ENCODE assay signal across 8 cellular contexts in genomic region chr1:40848530-40849189, GRCh38. TPM values are rescaled to one million over a fixed set of nuclear protein-coding genes. Genes with fewer than 3 reads are reported as not detected.
DNase-seq lines count a peak whose midpoint lies in the region; ATAC-seq and TF ChIP-seq lines count a peak whose summit lies in the region.

No MANE protein-coding gene starts in this region.

- H3K27me3 ChIP-seq in H9 (ENCODE audit: insufficient read depth, low read length) (no peaks in the 10 kb centered on the region), thoracic aorta (replicated peaks; ENCODE audit: insufficient read depth) (no peaks in the 10 kb centered on the region)

- H2BK12ac ChIP-seq in H9 (ENCODE audit: insufficient read length, low read depth, low read length), result no peak overlapping the region

- in situ Hi-C loops in astrocyte of the spinal cord (cut with HindIII; ENCODE audit: low sequenced_read_pairs), result no loop called here

- WGBS in H9 (ENCODE audit: extremely low coverage, insufficient read length, low lambda C conversion rate), result no CpG with 5 or more reads among the region's 6 CpGs

- H3K4me3 Mint-ChIP-seq in H9, result no peak overlapping the region

- no peak overlapping the region for H2BK5ac ChIP-seq in H9 (ENCODE audit: insufficient read length, low read length)

- no peak overlapping the region for H4K8ac ChIP-seq in H9 (replicated peaks; ENCODE audit: insufficient read length, low read depth, low read length)

- no peak overlapping the region for H3K18ac ChIP-seq in H9 (ENCODE audit: insufficient read length, low read depth, low read length)

- H3T11ph ChIP-seq in H9 (ENCODE audit: low read length), result no peak overlapping the region

- H2AFZ ChIP-seq in H9 (ENCODE audit: low read length), result no peak overlapping the region

- H3K4me3 ChIP-seq in astrocyte of the spinal cord (ENCODE audit: low read depth, low read length) (no peak overlapping the region), thoracic aorta (no peak overlapping the region)

- H3K9me3 ChIP-seq in H9 (ENCODE audit: control insufficient read depth, low read depth, low read length), result no peaks in the 10 kb centered on the region
- no peaks in the 10 kb centered on the region for H3K9me3 ChIP-seq in thoracic aorta

- H3K56ac ChIP-seq in H9 (ENCODE audit: insufficient read length, low read depth, low read length), result no peak overlapping the region

- peaks cover 8% of the 10 kb centered on the region for H3K27me3 Mint-ChIP-seq in H9 (ENCODE audit: low read depth)

- H3K9me3 Mint-ChIP-seq in H9, result no peaks in the 10 kb centered on the region

- no peaks in the 10 kb centered on the region for H3K79me2 ChIP-seq in H9 (ENCODE audit: insufficient read depth, low read length)

- no peaks in the 10 kb centered on the region for H4K20me1 ChIP-seq in H9 (ENCODE audit: control insufficient read depth, insufficient read depth, insufficient read length)

- peak; percentile 22 for ATAC-seq in thoracic aorta (ENCODE audit: insufficient number of reproducible peaks, low FRiP score, low read depth)
- no peak for ATAC-seq in GM18519 (IDR thresholded peaks at IDR 0.05; ENCODE audit: low FRiP score, unreplicated experiment)
- ATAC-seq in GM21390 (IDR thresholded peaks at IDR 0.05; ENCODE audit: unreplicated experiment), result no peak

- no peak overlapping the region for H3K23ac ChIP-seq in H9 (ENCODE audit: insufficient read length, low read depth, low read length)

- H2AK5ac ChIP-seq in H9 (ENCODE audit: insufficient read length, low read length), result no peak overlapping the region

- H3K36me3 ChIP-seq in thoracic aorta, result no peaks in the 10 kb centered on the region

- no peaks in the 10 kb centered on the region for H3K36me3 Mint-ChIP-seq in H9 (ENCODE audit: insufficient read depth in 1 of 3, low read depth in 3 of 3)

- no peak overlapping the region for H4K91ac ChIP-seq in H9 (ENCODE audit: insufficient read length, low read depth, low read length)

- H2BK120ac ChIP-seq in H9 (ENCODE audit: low read depth, low read length, poor library complexity, severe bottlenecking), result no peak overlapping the region

- no peaks in the 10 kb centered on the region for H3K23me2 ChIP-seq in H9 (ENCODE audit: insufficient read length, low read depth, low read length, poor library complexity, severe bottlenecking)

- H3K4me1 Mint-ChIP-seq in H9, result peaks cover 4 to 5% of the 10 kb centered on the region in 2 experiments

- no peak overlapping the region for H2BK15ac ChIP-seq in H9 (ENCODE audit: low read depth, low read length)

- peak; percentile 90 for TF ChIP-seq CTCF in H9 (conservative IDR thresholded peaks at IDR 0.05)
- peak; percentile 95 for TF ChIP-seq CTCF in astrocyte of the spinal cord (IDR thresholded peaks at IDR 0.05; ENCODE audit: low read depth, low read length)
- TF ChIP-seq CTCF in thoracic aorta (IDR thresholded peaks at IDR 0.05), result peak; percentile 85

- H3K4ac ChIP-seq in H9 (ENCODE audit: low read depth, low read length), result no peak overlapping the region

- no peak overlapping the region for H3K4me2 ChIP-seq in H9 (ENCODE audit: insufficient read depth, insufficient read length, low read length)

- H3K9ac ChIP-seq in H9 (ENCODE audit: extremely low read depth, insufficient read length, low read length), result no peak overlapping the region

- no peaks in the 10 kb centered on the region for H3K79me1 ChIP-seq in H9 (ENCODE audit: insufficient read depth, low read depth, low read length, poor library complexity, severe bottlenecking)

- no peak overlapping the region for H4K5ac ChIP-seq in H9 (ENCODE audit: insufficient read length, low read depth, low read length)

- no peak overlapping the region for H3K14ac ChIP-seq in H9 (ENCODE audit: insufficient read depth, low read length)

- no peak overlapping the region for H2BK20ac ChIP-seq in H9 (ENCODE audit: low read depth, low read length, poor library complexity, severe bottlenecking)

- H3K4me1 ChIP-seq in H9 (ENCODE audit: insufficient read depth, low read length), result no peaks in the 10 kb centered on the region
- peaks cover 4 to 33% of the 10 kb centered on the region in 2 donors for H3K4me1 ChIP-seq in thoracic aorta (ENCODE audit: control insufficient read depth in 1 of 2, low read depth in 2 of 2)

- peak in 9 of 14 donors; percentile 8 to 52 (median 16) for DNase-seq in C1 segment of cervical spinal cord (lab: John Stamatoyannopoulos, UW)
- peak; percentile 87 for DNase-seq in H9
- DNase-seq in NCI-H510A treated with DMSO at 0.1 percent for 48 hours (lab: John Stamatoyannopoulos, UW), result peak; percentile 93
- DNase-seq in astrocyte of the spinal cord (ENCODE audit: low read depth, low spot score), result peak; percentile 70
- DNase-seq in iPS-NIHi7 (ENCODE audit: extremely low spot score), result peak; percentile 84
- no peak for DNase-seq in thoracic aorta (ENCODE audit: low spot score)

- no peak overlapping the region for H3K27ac Mint-ChIP-seq in H9

- H3K27ac ChIP-seq in H9 (ENCODE audit: insufficient read length, low read depth, low read length), result no peak overlapping the region
- H3K27ac ChIP-seq in thoracic aorta, result no peak overlapping the region

RNA-seq across cellular contexts. Expression of gene CITED4, which starts 13.5 kb away (rescaled TPM):
- total RNA-seq in H9 (2021), result 9.5 and 10.4 TPM in 2 replicates
- 10 to 100 TPM; 53.5 to 55.9 TPM for total RNA-seq in thoracic aorta
